30 cellular contexts compared by ENCODE assay signal in the genomic region with DNA sequence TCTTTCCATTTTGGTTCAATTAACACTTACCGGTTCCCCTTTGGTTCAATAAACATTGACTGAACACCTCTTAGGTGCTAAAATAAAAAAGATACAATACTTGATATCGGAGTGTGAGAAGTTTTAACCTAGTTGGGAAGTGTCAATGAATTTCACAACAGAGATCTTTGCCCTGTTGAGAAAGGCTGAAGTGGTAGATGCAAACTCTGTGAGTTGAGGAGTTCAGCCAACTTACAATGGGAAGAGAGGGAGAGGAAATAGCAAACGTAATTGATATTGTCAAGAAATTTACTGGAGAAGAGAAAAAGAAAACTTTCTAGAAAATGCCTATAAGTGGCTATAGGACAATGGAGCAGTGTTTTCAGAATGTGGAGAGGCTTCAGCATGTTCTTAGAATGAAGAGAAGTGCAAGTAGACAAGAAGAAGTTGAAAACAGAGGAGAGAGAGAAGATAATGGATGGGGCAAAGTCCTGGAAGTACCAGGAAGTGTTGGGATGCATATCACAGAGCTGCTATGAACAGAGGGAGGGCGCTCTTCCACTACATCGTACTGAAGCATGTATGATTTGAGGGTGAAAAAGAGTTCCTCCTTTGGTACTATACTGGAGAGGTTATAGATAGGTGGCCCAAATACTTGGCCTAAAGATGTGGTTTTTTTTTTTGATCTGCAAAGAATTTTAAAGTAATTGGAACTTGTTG. TPM values are rescaled to one million over a fixed set of nuclear protein-coding genes. Genes with fewer than 3 reads are reported as not detected.
A peak's percentile ranks its signal among the peaks of the same experiment; 100 is the strongest.
DNase-seq lines count a peak whose midpoint lies in the region; TF ChIP-seq lines count a peak whose summit lies in the region.
"Had no signal": no experiment of that assay in that cellular context is flagged by ENCODE, and none has a peak within 500 bp of the region (broad histone marks: within the 10 kb centered on the region; RNA-seq: fewer than 3 reads in every experiment).

No MANE protein-coding gene starts in this region.

- no peak overlapping the region for H3K4me3 Mint-ChIP-seq in osteocyte (ENCODE audit: unreplicated experiment)
- H3K4me3 Mint-ChIP-seq: activated CD8-positive, alpha-beta memory T cell treated with anti-CD3 and anti-CD28 coated beads, Interleukin-2, amount 10 ng/mL, durations not matched to agents 7 days and 5 days; activated T-cell treated with anti-CD3 and anti-CD28 coated beads, Interleukin-2, amount 50 U/mL, for 72 hours; CD14-positive monocyte; natural killer cell treated with Interleukin-12 subunit alpha and Interleukin-12 subunit beta and Interleukin-15 and Interleukin-18, amount 100 ng/mL, for 72 hours; stimulated activated naive B cell treated with anti-CD40 and anti-IgM and Interleukin-4, amounts not matched to agents 10 μg/mL and 1 μg/mL and 100 μg/mL, for 72 hours; T-cell had no signal

- no peaks in the 10 kb centered on the region for H4K20me1 ChIP-seq in hepatocyte (ENCODE audit: insufficient read depth, poor library complexity, severe bottlenecking)

- no peaks in the 10 kb centered on the region for H3K9me2 ChIP-seq in hepatocyte (replicated peaks; ENCODE audit: insufficient read depth)

- H3K27ac ChIP-seq in WERI-Rb-1 (no peak overlapping the region), hepatocyte (peak overlapping the region; percentile 53), right atrium auricular region (no peak overlapping the region)
- H3K27ac ChIP-seq: esophagus muscularis mucosa, heart right ventricle, RWPE1, upper lobe of left lung had no signal

- peak; percentile 29; the same call in 1 of the 2 replicates for TF ChIP-seq CTCF in WERI-Rb-1 (IDR thresholded peaks at IDR 0.05; ENCODE audit: low read depth, low read length)
- TF ChIP-seq CTCF in hepatocyte (IDR thresholded peaks at IDR 0.05; ENCODE audit: poor library complexity) = peak; percentile 19
- TF ChIP-seq CTCF in right atrium auricular region (IDR thresholded peaks at IDR 0.05) = no peak
- no peak for TF ChIP-seq CTCF in osteocyte (IDR thresholded peaks at IDR 0.05)

- H3K4me2 ChIP-seq in hepatocyte = no peak overlapping the region

- no peak overlapping the region for H3K4me3 ChIP-seq in WERI-Rb-1 (ENCODE audit: low read depth, low read length)
- H3K4me3 ChIP-seq in hepatocyte = no peak overlapping the region
- H3K4me3 ChIP-seq in right atrium auricular region = no peak overlapping the region
- H3K4me3 ChIP-seq: esophagus muscularis mucosa, heart right ventricle, upper lobe of left lung had no signal

- H3K79me2 ChIP-seq in hepatocyte = no peaks in the 10 kb centered on the region

- H2AFZ ChIP-seq in hepatocyte = no peak overlapping the region

- H3K4me1 ChIP-seq in hepatocyte (ENCODE audit: insufficient read depth) = no peaks in the 10 kb centered on the region
- H3K4me1 ChIP-seq in right atrium auricular region = peaks cover 0 to 5% of the 10 kb centered on the region in 2 donors

- no peak overlapping the region for H3K27ac Mint-ChIP-seq in osteocyte (ENCODE audit: unreplicated experiment)
- H3K27ac Mint-ChIP-seq: activated CD8-positive, alpha-beta memory T cell treated with anti-CD3 and anti-CD28 coated beads, Interleukin-2, amount 10 ng/mL, durations not matched to agents 7 days and 5 days; activated T-cell treated with anti-CD3 and anti-CD28 coated beads, Interleukin-2, amount 50 U/mL, for 72 hours; natural killer cell treated with Interleukin-12 subunit alpha and Interleukin-12 subunit beta and Interleukin-15 and Interleukin-18, amount 100 ng/mL, for 72 hours; stimulated activated naive B cell treated with anti-CD40 and anti-IgM and Interleukin-4, amounts not matched to agents 10 μg/mL and 1 μg/mL and 100 μg/mL, for 72 hours; T-cell had no signal

- H3K9me3 ChIP-seq in WERI-Rb-1 (ENCODE audit: severe bottlenecking) (no peaks in the 10 kb centered on the region), hepatocyte (ENCODE audit: low read depth) (no peaks in the 10 kb centered on the region), right atrium auricular region (no peaks in the 10 kb centered on the region)
- H3K9me3 ChIP-seq: esophagus muscularis mucosa, heart right ventricle, upper lobe of left lung had no signal

- H3K9me3 Mint-ChIP-seq in osteocyte (ENCODE audit: unreplicated experiment) = no peaks in the 10 kb centered on the region
- H3K9me3 Mint-ChIP-seq: activated T-cell treated with anti-CD3 and anti-CD28 coated beads, Interleukin-2, amount 50 U/mL, for 72 hours; natural killer cell treated with Interleukin-12 subunit alpha and Interleukin-12 subunit beta and Interleukin-15 and Interleukin-18, amount 100 ng/mL, for 72 hours; stimulated activated naive B cell treated with anti-CD40 and anti-IgM and Interleukin-4, amounts not matched to agents 10 μg/mL and 1 μg/mL and 100 μg/mL, for 72 hours; T-cell had no signal

- peaks cover 3% of the 10 kb centered on the region for H3K4me1 Mint-ChIP-seq in osteocyte (ENCODE audit: unreplicated experiment)

- 68% methylated on average over 5 of the region's 5 CpGs for WGBS in hepatocyte (ENCODE audit: low lambda C conversion rate, missing lambda C conversion rate)

- H3K27me3 Mint-ChIP-seq in osteocyte (ENCODE audit: unreplicated experiment) = peaks cover 48% of the 10 kb centered on the region

- H3K36me3 ChIP-seq in WERI-Rb-1 (no peaks in the 10 kb centered on the region), hepatocyte (replicated peaks; ENCODE audit: insufficient read depth, low read depth) (no peaks in the 10 kb centered on the region), right atrium auricular region (no peaks in the 10 kb centered on the region)
- H3K36me3 ChIP-seq: esophagus muscularis mucosa, heart right ventricle, upper lobe of left lung had no signal

- no peaks in the 10 kb centered on the region for H3K36me3 Mint-ChIP-seq in osteocyte (ENCODE audit: unreplicated experiment)
- H3K36me3 Mint-ChIP-seq: activated CD8-positive, alpha-beta memory T cell treated with anti-CD3 and anti-CD28 coated beads, Interleukin-2, amount 10 ng/mL, durations not matched to agents 7 days and 5 days; natural killer cell treated with Interleukin-12 subunit alpha and Interleukin-12 subunit beta and Interleukin-15 and Interleukin-18, amount 100 ng/mL, for 72 hours; stimulated activated naive B cell treated with anti-CD40 and anti-IgM and Interleukin-4, amounts not matched to agents 10 μg/mL and 1 μg/mL and 100 μg/mL, for 72 hours; T-cell had no signal

- no peaks in the 10 kb centered on the region for H3K27me3 ChIP-seq in WERI-Rb-1 (ENCODE audit: insufficient read depth, low read depth, severe bottlenecking)
- H3K27me3 ChIP-seq in hepatocyte = peaks cover 2% of the 10 kb centered on the region
- no peaks in the 10 kb centered on the region for H3K27me3 ChIP-seq in right atrium auricular region
- H3K27me3 ChIP-seq: esophagus muscularis mucosa, upper lobe of left lung had no signal

- peak; percentile 31 for DNase-seq in DMS53 (lab: John Stamatoyannopoulos, UW)
- DNase-seq in DMS53 treated with DMSO at 0.1 percent for 48 hours (lab: John Stamatoyannopoulos, UW; ENCODE audit: unreplicated experiment) = no peak
- DNase-seq in WERI-Rb-1 = no peak
- no peak for DNase-seq in hepatocyte (ENCODE audit: low spot score)
- DNase-seq in stimulated activated CD4-positive, alpha-beta T cell treated with anti-CD3 and anti-CD28 coated beads, Interleukin-12 subunit alpha, Interleukin-12 subunit beta, amount 100 ng/mL, for 4 hours = no peak
- DNase-seq in right atrium auricular region (ENCODE audit: low spot score) = no peak
- DNase-seq in SHP77 treated with DMSO at 0.1 percent for 48 hours (lab: John Stamatoyannopoulos, UW) = no peak
- no peak for DNase-seq in osteocyte (ENCODE audit: extremely low spot score, unreplicated experiment)
- DNase-seq: 8988T; activated CD8-positive, alpha-beta memory T cell treated with anti-CD3 and anti-CD28 coated beads, Interleukin-2, amount 10 ng/mL, durations not matched to agents 7 days and 5 days; activated naive CD4-positive, alpha-beta T cell treated with Interleukin-2 at 50 U/mL for 16 hours; activated T-cell treated with anti-CD3 and anti-CD28 coated beads, Interleukin-2, amount 50 U/mL, for 72 hours; central memory CD4-positive, alpha-beta T cell; DMS79 treated with DMSO at 0.1 percent for 48 hours; foreskin melanocyte; heart right ventricle; KG1; MM.1S; NCI-H1417; NCI-H345; NCI-H748 treated with DMSO at 0.1 percent for 48 hours; occipital lobe; stimulated activated naive B cell treated with anti-CD40 and anti-IgM and Interleukin-4, amounts not matched to agents 10 μg/mL and 1 μg/mL and 100 μg/mL, for 72 hours; substantia nigra; T-cell; upper lobe of left lung had no signal

RNA-seq across cellular contexts. Expression of gene MEF2D, which starts 48.9 kb away (rescaled TPM):
- total RNA-seq in hepatocyte (9.6 and 20.1 TPM in 2 replicates), right atrium auricular region (100 to 1,000 TPM in 1 of 2 donors, 10 to 100 TPM in 1; 80.1 to 104 TPM), osteocyte (33.8 and 45.8 TPM in 2 replicates)
- 25.1 and 30.8 TPM in 2 replicates for polyA plus RNA-seq in hepatocyte

Comparison
In these comparisons a context has a peak if more than half of its experiments do, and no peak if none do; other contexts are left out.
1. CTCF ChIP-seq: peak in WERI-Rb-1 (single experiment) and hepatocyte (single experiment); none in right atrium auricular region (0 of 2) and osteocyte (single experiment).